9 cellular contexts compared by ENCODE assay signal in the genomic region with DNA sequence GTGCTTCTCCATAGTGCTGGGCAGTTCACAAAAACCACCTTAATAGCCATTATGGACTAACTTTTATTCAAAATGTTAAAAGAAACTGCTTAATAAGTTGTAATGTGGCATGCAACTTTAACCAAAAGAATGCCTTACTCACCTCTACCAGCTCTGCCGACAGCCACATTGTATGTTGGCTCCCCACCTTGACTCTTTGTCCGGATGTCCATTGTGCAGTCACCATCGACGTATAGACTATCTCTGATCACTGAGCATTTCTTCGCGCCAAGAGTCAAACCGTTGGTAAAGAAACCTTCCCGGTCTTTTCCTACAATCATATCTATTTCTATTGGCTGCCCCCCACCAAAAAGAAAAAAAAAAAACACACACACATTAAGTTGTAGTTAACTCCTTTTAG. TPM values are rescaled to one million over a fixed set of nuclear protein-coding genes. Genes with fewer than 3 reads are reported as not detected.
A peak's percentile ranks its signal among the peaks of the same experiment; 100 is the strongest.
DNase-seq lines count a peak whose midpoint lies in the region; ATAC-seq and TF ChIP-seq lines count a peak whose summit lies in the region.
"Had no signal": no experiment of that assay in that cellular context is flagged by ENCODE, and none has a peak within 500 bp of the region (broad histone marks: within the 10 kb centered on the region; RNA-seq: fewer than 3 reads in every experiment).

No MANE protein-coding gene starts in this region.

- no peak overlapping the region for H3K4me3 Mint-ChIP-seq in activated T-cell treated with anti-CD3 and anti-CD28 coated beads, Interleukin-2, amount 50 U/mL, for 72 hours

- no peak for TF ChIP-seq EP300 in esophagus muscularis mucosa (IDR thresholded peaks at IDR 0.05)

- no peak for ATAC-seq in GM18858 (IDR thresholded peaks at IDR 0.05; ENCODE audit: unreplicated experiment)
- no peak for ATAC-seq in activated T-cell treated with anti-CD3 and anti-CD28 coated beads, Interleukin-2, amount 50 U/mL, for 72 hours (replicated peaks in 1 of 2)

- intact Hi-C loops in esophagus muscularis mucosa (cut with DNase I), result loop anchor here (5.0 to 10.0 kb wide), 2 partner anchors 254 to 437 kb away; a partner anchor contains a TSS

- H3K27me3 Mint-ChIP-seq in activated T-cell treated with anti-CD3 and anti-CD28 coated beads, Interleukin-2, amount 50 U/mL, for 72 hours (ENCODE audit: low read depth), result peaks cover 26% of the 10 kb centered on the region

- TF ChIP-seq CTCF in esophagus muscularis mucosa (IDR thresholded peaks at IDR 0.05), result no peak

- no peaks in the 10 kb centered on the region for H3K9me3 Mint-ChIP-seq in activated T-cell treated with anti-CD3 and anti-CD28 coated beads, Interleukin-2, amount 50 U/mL, for 72 hours

- H3K4me1 Mint-ChIP-seq in activated T-cell treated with anti-CD3 and anti-CD28 coated beads, Interleukin-2, amount 50 U/mL, for 72 hours (ENCODE audit: low read depth), result peaks cover 12% of the 10 kb centered on the region

- 64% methylated on average over 8 of the region's 8 CpGs for WGBS in esophagus muscularis mucosa

- H3K9me3 ChIP-seq in esophagus muscularis mucosa, result no peaks in the 10 kb centered on the region
- H3K9me3 ChIP-seq: neutrophil had no signal

- no peak for TF ChIP-seq POLR2A in esophagus muscularis mucosa (IDR thresholded peaks at IDR 0.05; ENCODE audit: low read depth)

- H3K36me3 Mint-ChIP-seq in activated T-cell treated with anti-CD3 and anti-CD28 coated beads, Interleukin-2, amount 50 U/mL, for 72 hours (ENCODE audit: insufficient read depth in 2 of 2), result no peaks in the 10 kb centered on the region

- H3K27me3 ChIP-seq in esophagus muscularis mucosa, result no peaks in the 10 kb centered on the region

- peak overlapping the region in 2 of 4 donors; percentile 96 to 98 for H3K4me3 ChIP-seq in esophagus muscularis mucosa
- peak overlapping the region; percentile 90 for H3K4me3 ChIP-seq in skeletal muscle cell (ENCODE audit: low read depth, low read length)

- peak overlapping the region; percentile 95 to 98 (median 98) for H3K27ac ChIP-seq in esophagus muscularis mucosa (replicated peaks in 1 of 4)
- H3K27ac ChIP-seq: neutrophil had no signal

- peak in 2 of 3 experiments; percentile 25 to 65 for DNase-seq in NCI-H1417 (lab: John Stamatoyannopoulos, UW)
- no peak for DNase-seq in NCI-H1417 treated with DMSO at 0.1 percent for 48 hours (lab: John Stamatoyannopoulos, UW)
- peak; percentile 15 for DNase-seq in NCI-H748 treated with DMSO at 0.1 percent for 48 hours (lab: John Stamatoyannopoulos, UW)
- no peak for DNase-seq in esophagus muscularis mucosa (ENCODE audit: extremely low spot score)
- DNase-seq in skeletal muscle cell (ENCODE audit: low read depth), result no peak
- no peak for DNase-seq in NCI-H1048 (lab: John Stamatoyannopoulos, UW)
- no peak for DNase-seq in activated T-cell treated with anti-CD3 and anti-CD28 coated beads, Interleukin-2, amount 50 U/mL, for 72 hours

- H3K36me3 ChIP-seq in esophagus muscularis mucosa, result peaks cover 0 to 16% (median 0%) of the 10 kb centered on the region in 4 donors

- H3K27ac Mint-ChIP-seq in activated T-cell treated with anti-CD3 and anti-CD28 coated beads, Interleukin-2, amount 50 U/mL, for 72 hours, result no peak overlapping the region

- H3K4me1 ChIP-seq in esophagus muscularis mucosa, result peaks cover 25 to 61% (median 51%) of the 10 kb centered on the region in 4 donors

RNA-seq across cellular contexts. Expression of a gene that starts 2.5 kb away (rescaled TPM):
- 10 to 100 TPM; 46.4 to 56.1 (median 50.1) TPM for total RNA-seq in esophagus muscularis mucosa
- 1 to 10 TPM; 3.2 to 5.9 TPM for total RNA-seq in activated T-cell treated with anti-CD3 and anti-CD28 coated beads, Interleukin-2, amount 50 U/mL, for 72 hours

Comparison
In these comparisons a context has a peak if more than half of its experiments do, and no peak if none do; other contexts are left out.
1. DNase-seq: peak in NCI-H1417 (2 of 3) and NCI-H748 treated with DMSO at 0.1 percent for 48 hours (single experiment); none in NCI-H1417 treated with DMSO at 0.1 percent for 48 hours (single experiment), esophagus muscularis mucosa (single experiment), skeletal muscle cell (single experiment), NCI-H1048 (single experiment) and activated T-cell treated with anti-CD3 and anti-CD28 coated beads, Interleukin-2, amount 50 U/mL, for 72 hours (0 of 2).
2. RNA of a gene that starts 2.5 kb away (total RNA-seq): 46.4 to 56.1 TPM in esophagus muscularis mucosa; 3.2 to 5.9 TPM in activated T-cell treated with anti-CD3 and anti-CD28 coated beads, Interleukin-2, amount 50 U/mL, for 72 hours; every median in the first group is over 4 times any median in the second.